Comparison of ENCODE assay signal across 34 cellular contexts in genomic region chr5:130011986-130012385, GRCh38.
"Had no signal": no experiment of that assay in that cellular context is flagged by ENCODE, and none has a peak within 500 bp of the region (broad histone marks: within the 10 kb centered on the region; RNA-seq: fewer than 3 reads in every experiment).

No MANE protein-coding gene starts in this region.

- H3K4me3 ChIP-seq: MG63 had no signal

- DNase-seq: Karpas-422, Kasumi-1, KG1, MG63, MM.1S, MV-4-11, NCI-H1048, NCI-H1092, NCI-H1092 treated with DMSO at 0.1 percent for 48 hours, NCI-H1105, NCI-H1105 treated with DMSO at 0.1 percent for 48 hours, NCI-H1417, NCI-H1417 treated with DMSO at 0.1 percent for 48 hours, NCI-H1436, NCI-H1436 treated with DMSO at 0.1 percent for 48 hours, NCI-H146, NCI-H1694, NCI-H1694 treated with DMSO at 0.1 percent for 48 hours, NCI-H187, NCI-H187 treated with DMSO at 0.1 percent for 48 hours, NCI-H1930, NCI-H2029, NCI-H2029 treated with DMSO at 0.1 percent for 48 hours, NCI-H2081, NCI-H2081 treated with DMSO at 0.1 percent for 48 hours, NCI-H2107, NCI-H2171, NCI-H2171 treated with DMSO at 0.1 percent for 48 hours, NCI-H2227 treated with DMSO at 0.1 percent for 48 hours, NCI-H226, NCI-H345, NCI-H446, NCI-H446 treated with DMSO at 0.1 percent for 48 hours had no signal

- H3K36me3 ChIP-seq: MG63 had no signal

- H3K9ac ChIP-seq: KMS-11 had no signal

- H3K27me3 ChIP-seq: MG63 had no signal

- H3K4me2 ChIP-seq: KMS-11 had no signal

- H3K27ac ChIP-seq: KMS-11 had no signal
